ENCODE assay signal across 1 cellular context in the genomic region with DNA sequence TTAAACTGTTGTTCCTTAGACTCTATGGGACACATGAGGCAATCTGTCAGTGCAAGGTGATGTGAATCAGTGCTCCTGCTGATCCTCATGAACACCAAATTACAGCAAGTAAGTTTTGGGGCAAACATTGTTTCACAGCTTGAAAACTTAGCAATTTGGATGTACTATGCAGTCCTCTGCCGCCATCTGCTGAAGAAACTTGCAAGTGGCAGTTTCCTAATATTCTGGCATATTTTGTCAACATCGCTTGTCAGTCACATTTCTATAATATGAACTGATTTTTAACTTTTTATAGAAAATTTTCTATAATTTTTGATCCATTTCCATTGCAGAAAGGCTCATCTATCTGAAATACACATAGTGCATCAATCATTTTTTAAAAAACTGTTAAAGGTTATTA.
TF ChIP-seq lines count a peak whose summit lies in the region.

No MANE protein-coding gene starts in this region.

TF ChIP-seq in HCT116, 20 proteins besides CTCF, POLR2A, EP300 and RAD21 (continued from another document):
- TF ChIP-seq, protein P1, sequence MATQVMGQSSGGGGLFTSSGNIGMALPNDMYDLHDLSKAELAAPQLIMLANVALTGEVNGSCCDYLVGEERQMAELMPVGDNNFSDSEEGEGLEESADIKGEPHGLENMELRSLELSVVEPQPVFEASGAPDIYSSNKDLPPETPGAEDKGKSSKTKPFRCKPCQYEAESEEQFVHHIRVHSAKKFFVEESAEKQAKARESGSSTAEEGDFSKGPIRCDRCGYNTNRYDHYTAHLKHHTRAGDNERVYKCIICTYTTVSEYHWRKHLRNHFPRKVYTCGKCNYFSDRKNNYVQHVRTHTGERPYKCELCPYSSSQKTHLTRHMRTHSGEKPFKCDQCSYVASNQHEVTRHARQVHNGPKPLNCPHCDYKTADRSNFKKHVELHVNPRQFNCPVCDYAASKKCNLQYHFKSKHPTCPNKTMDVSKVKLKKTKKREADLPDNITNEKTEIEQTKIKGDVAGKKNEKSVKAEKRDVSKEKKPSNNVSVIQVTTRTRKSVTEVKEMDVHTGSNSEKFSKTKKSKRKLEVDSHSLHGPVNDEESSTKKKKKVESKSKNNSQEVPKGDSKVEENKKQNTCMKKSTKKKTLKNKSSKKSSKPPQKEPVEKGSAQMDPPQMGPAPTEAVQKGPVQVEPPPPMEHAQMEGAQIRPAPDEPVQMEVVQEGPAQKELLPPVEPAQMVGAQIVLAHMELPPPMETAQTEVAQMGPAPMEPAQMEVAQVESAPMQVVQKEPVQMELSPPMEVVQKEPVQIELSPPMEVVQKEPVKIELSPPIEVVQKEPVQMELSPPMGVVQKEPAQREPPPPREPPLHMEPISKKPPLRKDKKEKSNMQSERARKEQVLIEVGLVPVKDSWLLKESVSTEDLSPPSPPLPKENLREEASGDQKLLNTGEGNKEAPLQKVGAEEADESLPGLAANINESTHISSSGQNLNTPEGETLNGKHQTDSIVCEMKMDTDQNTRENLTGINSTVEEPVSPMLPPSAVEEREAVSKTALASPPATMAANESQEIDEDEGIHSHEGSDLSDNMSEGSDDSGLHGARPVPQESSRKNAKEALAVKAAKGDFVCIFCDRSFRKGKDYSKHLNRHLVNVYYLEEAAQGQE (IDR thresholded peaks at IDR 0.05; ENCODE audit: low read depth) = no peak
- TF ChIP-seq SP1 (IDR thresholded peaks at IDR 0.05; ENCODE audit: low read depth) (no peak), CEBPB (IDR thresholded peaks at IDR 0.05; ENCODE audit: low read depth) (no peak)
